In genomic region chr15:33581032-33581431, GRCh38 we compare ENCODE assay signal across 12 cellular contexts.
DNase-seq lines count a peak whose midpoint lies in the region; ATAC-seq and TF ChIP-seq lines count a peak whose summit lies in the region.
"Had no signal": no experiment of that assay in that cellular context is flagged by ENCODE, and none has a peak within 500 bp of the region (broad histone marks: within the 10 kb centered on the region; RNA-seq: fewer than 3 reads in every experiment).

No MANE protein-coding gene starts in this region.

- no peak overlapping the region for H3K4me2 ChIP-seq in PC-9

- no TSS peak for BruUV-seq in PC-9 (replicated peaks; lab: Mats Ljungman, UMichigan)

- intact Hi-C loops in PC-9 (cut with micrococcal nuclease; ENCODE audit: unreplicated experiment): no loop called here
- intact Hi-C loops in activated T-helper 1 cell treated with anti-CD3 and anti-CD28 coated beads, Interleukin-12 subunit alpha, Interleukin-12 subunit beta, Interleukin-2, Interleukin-4 antibody, amounts not matched to agents 30 ng/mL and 10 ng/mL and 1 ng/mL, durations not matched to agents 14 hours and 24 hours and 36 hours (cut with micrococcal nuclease): no loop called here

- H4K20me1 ChIP-seq in PC-9 (ENCODE audit: insufficient read depth): no peaks in the 10 kb centered on the region

- TF ChIP-seq CTCF in PC-9 (conservative IDR thresholded peaks at IDR 0.05): no peak

- DNase-seq in Daoy (ENCODE audit: low read depth) (peak; percentile 83), PC-9 (peak; percentile 3 to 36), epithelial cell of prostate (ENCODE audit: low read depth, low spot score) (peak; percentile 64), middle frontal gyrus (ENCODE audit: extremely low spot score, low spot score) (peak; percentile 46), DMS153 treated with DMSO at 0.1 percent for 48 hours (lab: John Stamatoyannopoulos, UW; ENCODE audit: unreplicated experiment) (no peak), UCSD-AML1 (lab: John Stamatoyannopoulos, UW; ENCODE audit: unreplicated experiment) (no peak)
- no peak for DNase-seq in activated T-helper 1 cell treated with anti-CD3 and anti-CD28 coated beads, Interleukin-12 subunit alpha, Interleukin-12 subunit beta, Interleukin-2, Interleukin-4 antibody, amounts not matched to agents 30 ng/mL and 10 ng/mL and 1 ng/mL, durations not matched to agents 14 hours and 24 hours and 36 hours (ENCODE audit: low spot score)
- DNase-seq: effector memory CD4-positive, alpha-beta T cell; NCI-H1930; right cardiac atrium had no signal

- H3K27me3 ChIP-seq in PC-9 (ENCODE audit: insufficient read depth, low read depth): no peaks in the 10 kb centered on the region

- no peak overlapping the region for H3K4me3 Mint-ChIP-seq in activated T-helper 1 cell treated with anti-CD3 and anti-CD28 coated beads, Interleukin-12 subunit alpha, Interleukin-12 subunit beta, Interleukin-2, Interleukin-4 antibody, amounts not matched to agents 30 ng/mL and 10 ng/mL and 1 ng/mL, durations not matched to agents 14 hours and 24 hours and 36 hours
- H3K4me3 Mint-ChIP-seq: IgD-negative memory B cell had no signal

- H3K4me1 Mint-ChIP-seq in activated T-helper 1 cell treated with anti-CD3 and anti-CD28 coated beads, Interleukin-12 subunit alpha, Interleukin-12 subunit beta, Interleukin-2, Interleukin-4 antibody, amounts not matched to agents 30 ng/mL and 10 ng/mL and 1 ng/mL, durations not matched to agents 14 hours and 24 hours and 36 hours (ENCODE audit: low read depth): no peaks in the 10 kb centered on the region
- H3K4me1 Mint-ChIP-seq: IgD-negative memory B cell had no signal

- H3K9me3 Mint-ChIP-seq in activated T-helper 1 cell treated with anti-CD3 and anti-CD28 coated beads, Interleukin-12 subunit alpha, Interleukin-12 subunit beta, Interleukin-2, Interleukin-4 antibody, amounts not matched to agents 30 ng/mL and 10 ng/mL and 1 ng/mL, durations not matched to agents 14 hours and 24 hours and 36 hours: no peaks in the 10 kb centered on the region

- no peak overlapping the region for H2AFZ ChIP-seq in PC-9

- H3K36me3 ChIP-seq in PC-9 (ENCODE audit: low read depth): no peaks in the 10 kb centered on the region

- no peak overlapping the region for H3K27ac Mint-ChIP-seq in activated T-helper 1 cell treated with anti-CD3 and anti-CD28 coated beads, Interleukin-12 subunit alpha, Interleukin-12 subunit beta, Interleukin-2, Interleukin-4 antibody, amounts not matched to agents 30 ng/mL and 10 ng/mL and 1 ng/mL, durations not matched to agents 14 hours and 24 hours and 36 hours
- H3K27ac Mint-ChIP-seq: IgD-negative memory B cell had no signal

- no peak for ATAC-seq in GM21515 (IDR thresholded peaks at IDR 0.05; ENCODE audit: unreplicated experiment)
- ATAC-seq: right cardiac atrium had no signal

- no peaks in the 10 kb centered on the region for H3K79me2 ChIP-seq in PC-9 (ENCODE audit: low read depth)

- CTCF ChIA-PET in PC-9 (lab: Charles Lee): interaction anchor here (0.6 kb wide), 1 partner anchor 917 kb away, joined by 8 read pairs; no protein-coding TSS in a partner anchor

- no peak overlapping the region for H3K4me3 ChIP-seq in PC-9

- H3K9me2 ChIP-seq in PC-9 (ENCODE audit: insufficient read depth): no peaks in the 10 kb centered on the region

- POLR2A ChIA-PET in PC-9 (lab: Charles Lee; ENCODE audit: unreplicated experiment): no interaction called here

- H3K9me3 ChIP-seq in PC-9 (ENCODE audit: insufficient read depth, low read depth): no peaks in the 10 kb centered on the region

- no peaks in the 10 kb centered on the region for H3F3A ChIP-seq in PC-9 (ENCODE audit: insufficient read depth, low read depth)

- H3K27me3 Mint-ChIP-seq in activated T-helper 1 cell treated with anti-CD3 and anti-CD28 coated beads, Interleukin-12 subunit alpha, Interleukin-12 subunit beta, Interleukin-2, Interleukin-4 antibody, amounts not matched to agents 30 ng/mL and 10 ng/mL and 1 ng/mL, durations not matched to agents 14 hours and 24 hours and 36 hours (ENCODE audit: insufficient read depth): peaks cover 5% of the 10 kb centered on the region
- H3K27me3 Mint-ChIP-seq: IgD-negative memory B cell had no signal

- no peak overlapping the region for H3K27ac ChIP-seq in PC-9
- H3K27ac ChIP-seq in epithelial cell of prostate: no peak overlapping the region

- no peaks in the 10 kb centered on the region for H3K4me1 ChIP-seq in PC-9 (replicated peaks; ENCODE audit: insufficient read depth)

- no peaks in the 10 kb centered on the region for H3K36me3 Mint-ChIP-seq in activated T-helper 1 cell treated with anti-CD3 and anti-CD28 coated beads, Interleukin-12 subunit alpha, Interleukin-12 subunit beta, Interleukin-2, Interleukin-4 antibody, amounts not matched to agents 30 ng/mL and 10 ng/mL and 1 ng/mL, durations not matched to agents 14 hours and 24 hours and 36 hours (ENCODE audit: low read depth)
- H3K36me3 Mint-ChIP-seq: IgD-negative memory B cell had no signal

Comparison
In these comparisons a context has a peak if more than half of its experiments do, and no peak if none do; other contexts are left out.
1. DNase-seq: peak in Daoy (single experiment), PC-9 (2 of 2), epithelial cell of prostate (single experiment) and middle frontal gyrus (single experiment); none in DMS153 treated with DMSO at 0.1 percent for 48 hours (single experiment), UCSD-AML1 (single experiment) and activated T-helper 1 cell treated with anti-CD3 and anti-CD28 coated beads, Interleukin-12 subunit alpha, Interleukin-12 subunit beta, Interleukin-2, Interleukin-4 antibody, amounts not matched to agents 30 ng/mL and 10 ng/mL and 1 ng/mL, durations not matched to agents 14 hours and 24 hours and 36 hours (single experiment).